In the genomic region with DNA sequence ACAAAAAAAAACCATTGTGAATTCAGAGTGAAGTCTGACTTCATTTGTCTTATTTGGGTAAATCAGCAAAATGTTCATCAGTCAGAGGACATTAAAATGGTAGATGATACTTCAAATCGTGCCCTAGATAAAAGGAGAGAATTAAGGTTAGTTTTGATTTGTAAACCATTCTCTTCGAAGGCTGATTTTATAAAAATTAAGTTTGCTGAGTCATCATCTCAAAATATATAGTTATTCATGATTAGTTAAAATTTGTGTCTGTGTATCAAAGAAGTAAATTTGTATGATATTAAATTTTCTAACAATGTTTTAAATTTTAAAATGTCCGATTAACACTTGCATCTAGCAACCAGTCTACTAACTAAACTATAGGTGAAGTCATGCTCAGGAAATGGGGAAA, we compare ENCODE assay signal across 2 cellular contexts.
TF ChIP-seq lines count a peak whose summit lies in the region.

No MANE protein-coding gene starts in this region.

TF ChIP-seq in SK-N-SH, 30 proteins besides CTCF, POLR2A, EP300 and RAD21 (continued from another document):
- TF ChIP-seq, protein P1, sequence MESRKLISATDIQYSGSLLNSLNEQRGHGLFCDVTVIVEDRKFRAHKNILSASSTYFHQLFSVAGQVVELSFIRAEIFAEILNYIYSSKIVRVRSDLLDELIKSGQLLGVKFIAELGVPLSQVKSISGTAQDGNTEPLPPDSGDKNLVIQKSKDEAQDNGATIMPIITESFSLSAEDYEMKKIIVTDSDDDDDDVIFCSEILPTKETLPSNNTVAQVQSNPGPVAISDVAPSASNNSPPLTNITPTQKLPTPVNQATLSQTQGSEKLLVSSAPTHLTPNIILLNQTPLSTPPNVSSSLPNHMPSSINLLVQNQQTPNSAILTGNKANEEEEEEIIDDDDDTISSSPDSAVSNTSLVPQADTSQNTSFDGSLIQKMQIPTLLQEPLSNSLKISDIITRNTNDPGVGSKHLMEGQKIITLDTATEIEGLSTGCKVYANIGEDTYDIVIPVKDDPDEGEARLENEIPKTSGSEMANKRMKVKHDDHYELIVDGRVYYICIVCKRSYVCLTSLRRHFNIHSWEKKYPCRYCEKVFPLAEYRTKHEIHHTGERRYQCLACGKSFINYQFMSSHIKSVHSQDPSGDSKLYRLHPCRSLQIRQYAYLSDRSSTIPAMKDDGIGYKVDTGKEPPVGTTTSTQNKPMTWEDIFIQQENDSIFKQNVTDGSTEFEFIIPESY (IDR thresholded peaks at IDR 0.05; ENCODE audit: borderline replicate concordance, low read depth) = no peak
- TF ChIP-seq, protein P2, sequence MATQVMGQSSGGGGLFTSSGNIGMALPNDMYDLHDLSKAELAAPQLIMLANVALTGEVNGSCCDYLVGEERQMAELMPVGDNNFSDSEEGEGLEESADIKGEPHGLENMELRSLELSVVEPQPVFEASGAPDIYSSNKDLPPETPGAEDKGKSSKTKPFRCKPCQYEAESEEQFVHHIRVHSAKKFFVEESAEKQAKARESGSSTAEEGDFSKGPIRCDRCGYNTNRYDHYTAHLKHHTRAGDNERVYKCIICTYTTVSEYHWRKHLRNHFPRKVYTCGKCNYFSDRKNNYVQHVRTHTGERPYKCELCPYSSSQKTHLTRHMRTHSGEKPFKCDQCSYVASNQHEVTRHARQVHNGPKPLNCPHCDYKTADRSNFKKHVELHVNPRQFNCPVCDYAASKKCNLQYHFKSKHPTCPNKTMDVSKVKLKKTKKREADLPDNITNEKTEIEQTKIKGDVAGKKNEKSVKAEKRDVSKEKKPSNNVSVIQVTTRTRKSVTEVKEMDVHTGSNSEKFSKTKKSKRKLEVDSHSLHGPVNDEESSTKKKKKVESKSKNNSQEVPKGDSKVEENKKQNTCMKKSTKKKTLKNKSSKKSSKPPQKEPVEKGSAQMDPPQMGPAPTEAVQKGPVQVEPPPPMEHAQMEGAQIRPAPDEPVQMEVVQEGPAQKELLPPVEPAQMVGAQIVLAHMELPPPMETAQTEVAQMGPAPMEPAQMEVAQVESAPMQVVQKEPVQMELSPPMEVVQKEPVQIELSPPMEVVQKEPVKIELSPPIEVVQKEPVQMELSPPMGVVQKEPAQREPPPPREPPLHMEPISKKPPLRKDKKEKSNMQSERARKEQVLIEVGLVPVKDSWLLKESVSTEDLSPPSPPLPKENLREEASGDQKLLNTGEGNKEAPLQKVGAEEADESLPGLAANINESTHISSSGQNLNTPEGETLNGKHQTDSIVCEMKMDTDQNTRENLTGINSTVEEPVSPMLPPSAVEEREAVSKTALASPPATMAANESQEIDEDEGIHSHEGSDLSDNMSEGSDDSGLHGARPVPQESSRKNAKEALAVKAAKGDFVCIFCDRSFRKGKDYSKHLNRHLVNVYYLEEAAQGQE (IDR thresholded peaks at IDR 0.05; ENCODE audit: low read depth, low read length) = no peak
- TF ChIP-seq, protein P3, sequence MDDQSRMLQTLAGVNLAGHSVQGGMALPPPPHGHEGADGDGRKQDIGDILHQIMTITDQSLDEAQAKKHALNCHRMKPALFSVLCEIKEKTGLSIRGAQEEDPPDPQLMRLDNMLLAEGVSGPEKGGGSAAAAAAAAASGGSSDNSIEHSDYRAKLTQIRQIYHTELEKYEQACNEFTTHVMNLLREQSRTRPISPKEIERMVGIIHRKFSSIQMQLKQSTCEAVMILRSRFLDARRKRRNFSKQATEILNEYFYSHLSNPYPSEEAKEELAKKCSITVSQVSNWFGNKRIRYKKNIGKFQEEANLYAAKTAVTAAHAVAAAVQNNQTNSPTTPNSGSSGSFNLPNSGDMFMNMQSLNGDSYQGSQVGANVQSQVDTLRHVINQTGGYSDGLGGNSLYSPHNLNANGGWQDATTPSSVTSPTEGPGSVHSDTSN (IDR thresholded peaks at IDR 0.05) = no peak
- TF ChIP-seq, protein P4, sequence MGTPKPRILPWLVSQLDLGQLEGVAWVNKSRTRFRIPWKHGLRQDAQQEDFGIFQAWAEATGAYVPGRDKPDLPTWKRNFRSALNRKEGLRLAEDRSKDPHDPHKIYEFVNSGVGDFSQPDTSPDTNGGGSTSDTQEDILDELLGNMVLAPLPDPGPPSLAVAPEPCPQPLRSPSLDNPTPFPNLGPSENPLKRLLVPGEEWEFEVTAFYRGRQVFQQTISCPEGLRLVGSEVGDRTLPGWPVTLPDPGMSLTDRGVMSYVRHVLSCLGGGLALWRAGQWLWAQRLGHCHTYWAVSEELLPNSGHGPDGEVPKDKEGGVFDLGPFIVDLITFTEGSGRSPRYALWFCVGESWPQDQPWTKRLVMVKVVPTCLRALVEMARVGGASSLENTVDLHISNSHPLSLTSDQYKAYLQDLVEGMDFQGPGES (IDR thresholded peaks at IDR 0.05; ENCODE audit: low read depth, low read length) = no peak

TF ChIP-seq in WTC11, 78 proteins besides CTCF, POLR2A, EP300 and RAD21 (continued from another document):
- TF ChIP-seq, protein P5, sequence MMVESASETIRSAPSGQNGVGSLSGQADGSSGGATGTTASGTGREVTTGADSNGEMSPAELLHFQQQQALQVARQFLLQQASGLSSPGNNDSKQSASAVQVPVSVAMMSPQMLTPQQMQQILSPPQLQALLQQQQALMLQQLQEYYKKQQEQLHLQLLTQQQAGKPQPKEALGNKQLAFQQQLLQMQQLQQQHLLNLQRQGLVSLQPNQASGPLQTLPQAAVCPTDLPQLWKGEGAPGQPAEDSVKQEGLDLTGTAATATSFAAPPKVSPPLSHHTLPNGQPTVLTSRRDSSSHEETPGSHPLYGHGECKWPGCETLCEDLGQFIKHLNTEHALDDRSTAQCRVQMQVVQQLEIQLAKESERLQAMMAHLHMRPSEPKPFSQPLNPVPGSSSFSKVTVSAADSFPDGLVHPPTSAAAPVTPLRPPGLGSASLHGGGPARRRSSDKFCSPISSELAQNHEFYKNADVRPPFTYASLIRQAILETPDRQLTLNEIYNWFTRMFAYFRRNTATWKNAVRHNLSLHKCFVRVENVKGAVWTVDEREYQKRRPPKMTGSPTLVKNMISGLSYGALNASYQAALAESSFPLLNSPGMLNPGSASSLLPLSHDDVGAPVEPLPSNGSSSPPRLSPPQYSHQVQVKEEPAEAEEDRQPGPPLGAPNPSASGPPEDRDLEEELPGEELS (CRISPR knock-in tag; IDR thresholded peaks at IDR 0.05) = no peak
- TF ChIP-seq EMX1 (CRISPR knock-in tag; IDR thresholded peaks at IDR 0.05) (no peak), JAZF1 (CRISPR knock-in tag; IDR thresholded peaks at IDR 0.05) (no peak), KAT7 (CRISPR knock-in tag; IDR thresholded peaks at IDR 0.05; ENCODE audit: borderline replicate concordance) (no peak)
- TF ChIP-seq, protein P6, sequence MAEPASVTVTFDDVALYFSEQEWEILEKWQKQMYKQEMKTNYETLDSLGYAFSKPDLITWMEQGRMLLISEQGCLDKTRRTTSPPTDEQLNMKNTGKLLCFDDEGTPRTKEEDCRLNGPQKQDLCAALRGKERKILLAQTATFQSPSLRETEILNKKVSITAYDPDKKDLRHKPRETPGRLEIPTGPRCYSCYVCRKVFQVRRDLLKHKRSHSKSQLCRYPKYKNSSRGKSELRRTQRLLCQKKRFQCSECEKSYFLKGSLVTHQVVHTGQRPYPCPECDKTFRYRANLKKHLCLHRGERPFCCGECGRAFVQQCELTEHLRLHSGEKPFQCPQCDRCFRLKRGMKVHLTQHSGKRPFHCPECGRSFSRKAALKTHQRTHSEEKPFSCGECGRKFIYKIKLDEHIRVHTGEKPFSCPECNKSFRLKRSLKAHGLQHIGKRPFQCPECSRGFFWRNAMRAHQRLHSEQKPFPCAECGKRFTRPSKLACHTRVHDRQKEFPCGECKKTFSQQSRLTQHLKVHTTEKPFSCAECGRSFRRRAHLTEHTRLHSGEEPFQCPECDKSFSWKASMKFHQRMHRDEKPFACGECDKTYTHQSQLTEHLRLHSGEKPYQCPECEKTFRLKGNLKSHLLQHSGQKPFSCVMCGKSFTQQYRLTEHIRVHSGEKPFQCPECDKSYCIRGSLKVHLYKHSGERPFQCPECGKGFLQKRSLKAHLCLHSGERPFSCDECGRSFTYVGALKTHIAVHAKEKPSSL (CRISPR knock-in tag; conservative IDR thresholded peaks at IDR 0.05) = no peak
